In genomic region chr9:21217211-21217610, GRCh38 we compare ENCODE assay signal across 4 cellular contexts. TPM values are rescaled to one million over a fixed set of nuclear protein-coding genes. Genes with fewer than 3 reads are reported as not detected.
"Had no signal": no experiment of that assay in that cellular context is flagged by ENCODE, and none has a peak within 500 bp of the region (broad histone marks: within the 10 kb centered on the region; RNA-seq: fewer than 3 reads in every experiment).

IFNA16 (minus strand) TSS chr9:21217311; CDS start chr9:21217305, 6 bp downstream.

RNA-seq across cellular contexts. Expression of gene IFNA16, which starts in this region (rescaled TPM):
- total RNA-seq: LHCN-M2, M059J, MCF 10A, NCI-H460 had no signal
